ENCODE assay signal across 8 cellular contexts in genomic region chr14:68268197-68268596, GRCh38.
DNase-seq lines count a peak whose midpoint lies in the region; ATAC-seq, FAIRE-seq and TF ChIP-seq lines count a peak whose summit lies in the region.

No MANE protein-coding gene starts in this region.

- TF ChIP-seq POLR2A in H54 (IDR thresholded peaks at IDR 0.05; ENCODE audit: low read depth, low read length) = no peak

- H3K9ac ChIP-seq in mucosa of rectum (ENCODE audit: low read depth in 1 of 2, low read length in 2 of 2) = no peak overlapping the region

- no peaks in the 10 kb centered on the region for H3K27me3 ChIP-seq in mucosa of rectum (ENCODE audit: control insufficient read depth in 2 of 2, insufficient read depth in 2 of 2, low read length in 2 of 2)

- FAIRE-seq in H54 (lab: Jason Lieb, UNC) = no peak

- peak; percentile 81 to 92 for DNase-seq in NOMO-1 (lab: John Stamatoyannopoulos, UW; ENCODE audit: unreplicated experiment in 2 of 2)
- DNase-seq in dermis blood vessel endothelial cell = no peak
- DNase-seq in NCI-H1436 treated with DMSO at 0.1 percent for 48 hours (lab: John Stamatoyannopoulos, UW) = no peak
- no peak for DNase-seq in AG08395 (ENCODE audit: low spot score)
- DNase-seq in H54 (ENCODE audit: insufficient read length, low spot score) = no peak

- ATAC-seq in GM18498 (IDR thresholded peaks at IDR 0.05; ENCODE audit: unreplicated experiment) (peak; percentile 70), GM21786 (IDR thresholded peaks at IDR 0.05; ENCODE audit: unreplicated experiment) (peak; percentile 70)

- no peaks in the 10 kb centered on the region for H3K9me3 ChIP-seq in mucosa of rectum (ENCODE audit: control insufficient read depth in 2 of 2, low read length in 2 of 2)

- no peaks in the 10 kb centered on the region for H3K36me3 ChIP-seq in mucosa of rectum (ENCODE audit: control insufficient read depth in 2 of 2, insufficient read depth in 2 of 2, low read length in 2 of 2)

- peaks cover 17 to 31% of the 10 kb centered on the region in 2 donors for H3K4me1 ChIP-seq in mucosa of rectum (ENCODE audit: control insufficient read depth in 2 of 2, insufficient read depth in 2 of 2, low read length in 2 of 2)

- H3K27ac ChIP-seq in mucosa of rectum (ENCODE audit: low read depth in 2 of 2, low read length in 2 of 2) = peak overlapping the region; percentile 47 to 56

- no peak overlapping the region for H3K4me3 ChIP-seq in mucosa of rectum (ENCODE audit: low read length in 2 of 2)

Comparison
In these comparisons a context has a peak if more than half of its experiments do, and no peak if none do; other contexts are left out.
1. DNase-seq: peak in NOMO-1 (2 of 2); none in dermis blood vessel endothelial cell (single experiment), NCI-H1436 treated with DMSO at 0.1 percent for 48 hours (single experiment), AG08395 (single experiment) and H54 (single experiment).